Comparison of ENCODE assay signal across 13 cellular contexts in genomic region chr5:146005723-146006122, GRCh38.
"Had no signal": no experiment of that assay in that cellular context is flagged by ENCODE, and none has a peak within 500 bp of the region (broad histone marks: within the 10 kb centered on the region; RNA-seq: fewer than 3 reads in every experiment).

No MANE protein-coding gene starts in this region.

- H3K4me1 Mint-ChIP-seq: activated naive CD4-positive, alpha-beta T cell treated with anti-CD3 and anti-CD28 coated beads, Interleukin-2, amount 50 U/mL, for 24 hours; memory B cell; stimulated activated memory B cell treated with anti-CD40 and anti-IgM and Interleukin-4, amounts not matched to agents 10 μg/mL and 1 μg/mL and 100 μg/mL, for 72 hours had no signal

- H3K27ac Mint-ChIP-seq: activated naive CD4-positive, alpha-beta T cell treated with anti-CD3 and anti-CD28 coated beads, Interleukin-2, amount 50 U/mL, for 24 hours; memory B cell; stimulated activated memory B cell treated with anti-CD40 and anti-IgM and Interleukin-4, amounts not matched to agents 10 μg/mL and 1 μg/mL and 100 μg/mL, for 72 hours had no signal

- DNase-seq: activated CD4-positive, alpha-beta T cell treated with anti-CD3 and anti-CD28 coated beads, Interleukin-2, amount 50 U/mL, for 4 hours; activated gamma-delta T cell; effector CD8-positive, alpha-beta T cell; esophagus squamous epithelium; foreskin fibroblast; hippocampal formation; left ventricle myocardium inferior; stimulated activated CD4-positive, alpha-beta T cell treated with anti-CD3 and anti-CD28 coated beads, Interleukin-4, amount 100 ng/mL, for 4 hours; thyroid gland had no signal

- H3K27me3 ChIP-seq: esophagus squamous epithelium, thyroid gland had no signal

- H3K36me3 Mint-ChIP-seq: activated naive CD4-positive, alpha-beta T cell treated with anti-CD3 and anti-CD28 coated beads, Interleukin-2, amount 50 U/mL, for 24 hours; memory B cell; stimulated activated memory B cell treated with anti-CD40 and anti-IgM and Interleukin-4, amounts not matched to agents 10 μg/mL and 1 μg/mL and 100 μg/mL, for 72 hours had no signal

- H3K4me1 ChIP-seq: esophagus squamous epithelium, left ventricle myocardium inferior had no signal

- H3K4me3 ChIP-seq: esophagus squamous epithelium, left ventricle myocardium inferior, thyroid gland had no signal

- ATAC-seq: sciatic nerve; stimulated activated memory B cell treated with anti-CD40 and anti-IgM and Interleukin-4, amounts not matched to agents 10 μg/mL and 1 μg/mL and 100 μg/mL, for 72 hours had no signal

- H3K9me3 ChIP-seq: esophagus squamous epithelium, thyroid gland had no signal

- H3K27me3 Mint-ChIP-seq: activated naive CD4-positive, alpha-beta T cell treated with anti-CD3 and anti-CD28 coated beads, Interleukin-2, amount 50 U/mL, for 24 hours had no signal

- H3K9me3 Mint-ChIP-seq: activated naive CD4-positive, alpha-beta T cell treated with anti-CD3 and anti-CD28 coated beads, Interleukin-2, amount 50 U/mL, for 24 hours; memory B cell; stimulated activated memory B cell treated with anti-CD40 and anti-IgM and Interleukin-4, amounts not matched to agents 10 μg/mL and 1 μg/mL and 100 μg/mL, for 72 hours had no signal

- H3K36me3 ChIP-seq: left ventricle myocardium inferior, thyroid gland had no signal

- H3K4me3 Mint-ChIP-seq: activated naive CD4-positive, alpha-beta T cell treated with anti-CD3 and anti-CD28 coated beads, Interleukin-2, amount 50 U/mL, for 24 hours; memory B cell; stimulated activated memory B cell treated with anti-CD40 and anti-IgM and Interleukin-4, amounts not matched to agents 10 μg/mL and 1 μg/mL and 100 μg/mL, for 72 hours had no signal

- H3K27ac ChIP-seq: esophagus squamous epithelium, left ventricle myocardium inferior, thyroid gland had no signal
